In genomic region chr7:155800741-155801267, GRCh38 we compare ENCODE assay signal across 1 cellular context.
TF ChIP-seq lines count a peak whose summit lies in the region.

No MANE protein-coding gene starts in this region.

TF ChIP-seq in HepG2, 621 proteins besides CTCF, POLR2A, EP300 and RAD21 (continued from another document and continues in another):
- TF ChIP-seq ZBTB10 (CRISPR knock-in tag; IDR thresholded peaks at IDR 0.05; ENCODE audit: borderline replicate concordance) = no peak
- no peak for TF ChIP-seq GTF2F1 (IDR thresholded peaks at IDR 0.05; ENCODE audit: low read length)
- no peak for TF ChIP-seq ZNF737 (CRISPR knock-in tag; IDR thresholded peaks at IDR 0.05; ENCODE audit: borderline replicate concordance)
- no peak for TF ChIP-seq ZNF430 (CRISPR knock-in tag; IDR thresholded peaks at IDR 0.05)
- TF ChIP-seq KDM5A (IDR thresholded peaks at IDR 0.05; ENCODE audit: borderline replicate concordance, low read length) = no peak
- TF ChIP-seq ZNF549 (CRISPR knock-in tag; IDR thresholded peaks at IDR 0.05) = no peak
- TF ChIP-seq SRSF1 (optimal IDR thresholded peaks at IDR 0.05; ENCODE audit: low read depth, low read length) = no peak
- no peak for TF ChIP-seq RARG (CRISPR knock-in tag; IDR thresholded peaks at IDR 0.05; ENCODE audit: low read depth)
- no peak for TF ChIP-seq ZNF543 (CRISPR knock-in tag; IDR thresholded peaks at IDR 0.05)
- TF ChIP-seq MIER3 (CRISPR knock-in tag; IDR thresholded peaks at IDR 0.05; ENCODE audit: borderline replicate concordance) = peak; percentile 41; the same call in 1 of the 2 replicates
- TF ChIP-seq TSC22D2 (CRISPR knock-in tag; IDR thresholded peaks at IDR 0.05; ENCODE audit: borderline replicate concordance) = no peak
- no peak for TF ChIP-seq MTA3 (CRISPR knock-in tag; IDR thresholded peaks at IDR 0.05)
- TF ChIP-seq HDAC6 (IDR thresholded peaks at IDR 0.05; ENCODE audit: low read depth, low read length) = no peak
- no peak for TF ChIP-seq EZH2 (conservative IDR thresholded peaks at IDR 0.05; ENCODE audit: low read depth, low read length)
- TF ChIP-seq GLI4 (CRISPR knock-in tag; IDR thresholded peaks at IDR 0.05; ENCODE audit: borderline replicate concordance) = no peak
- TF ChIP-seq ZBTB7B (CRISPR knock-in tag; IDR thresholded peaks at IDR 0.05) = 0 out of 2 replicates have a peak, but pooled peaks have one; percentile 44
- no peak for TF ChIP-seq ZNF704 (CRISPR knock-in tag; IDR thresholded peaks at IDR 0.05; ENCODE audit: borderline replicate concordance)
- TF ChIP-seq DRAP1 (CRISPR knock-in tag; IDR thresholded peaks at IDR 0.05) = no peak
- TF ChIP-seq MZF1 (CRISPR knock-in tag; IDR thresholded peaks at IDR 0.05; ENCODE audit: borderline replicate concordance) = no peak
- no peak for TF ChIP-seq ZNF205 (CRISPR knock-in tag; IDR thresholded peaks at IDR 0.05)
- no peak for TF ChIP-seq ZNF160 (CRISPR knock-in tag; IDR thresholded peaks at IDR 0.05)
- no peak for TF ChIP-seq HNRNPUL1 (IDR thresholded peaks at IDR 0.05; ENCODE audit: low read depth, low read length)
- TF ChIP-seq ZNF788 (CRISPR knock-in tag; IDR thresholded peaks at IDR 0.05; ENCODE audit: borderline replicate concordance) = 0 out of 2 replicates have a peak, but pooled peaks have one; percentile 38
- TF ChIP-seq SUZ12 (IDR thresholded peaks at IDR 0.05; ENCODE audit: low read depth, low read length) = no peak
- TF ChIP-seq ZKSCAN8 (CRISPR knock-in tag; IDR thresholded peaks at IDR 0.05; ENCODE audit: borderline replicate concordance) = 0 out of 2 replicates have a peak, but pooled peaks have one; percentile 29
- TF ChIP-seq AKAP8 (CRISPR knock-in tag; IDR thresholded peaks at IDR 0.05) = no peak
- no peak for TF ChIP-seq ZBTB49 (CRISPR knock-in tag; IDR thresholded peaks at IDR 0.05; ENCODE audit: borderline replicate concordance)
- TF ChIP-seq PHF5A (CRISPR knock-in tag; IDR thresholded peaks at IDR 0.05; ENCODE audit: low read depth, unreplicated experiment) = no peak
- TF ChIP-seq ZNF143 (CRISPR knock-in tag; IDR thresholded peaks at IDR 0.05) = no peak
- no peak for TF ChIP-seq ZZZ3 (CRISPR knock-in tag; IDR thresholded peaks at IDR 0.05; ENCODE audit: borderline replicate concordance)
- no peak for TF ChIP-seq TBL1XR1 (IDR thresholded peaks at IDR 0.05; ENCODE audit: borderline replicate concordance, low read length, partially characterized antibody)
- no peak for TF ChIP-seq PAWR (CRISPR knock-in tag; IDR thresholded peaks at IDR 0.05; ENCODE audit: borderline replicate concordance)
- no peak for TF ChIP-seq FOXA1 (IDR thresholded peaks at IDR 0.05)
- no peak for TF ChIP-seq FOXA1 (CRISPR knock-in tag; IDR thresholded peaks at IDR 0.05)
- TF ChIP-seq ZNF776 (CRISPR knock-in tag; IDR thresholded peaks at IDR 0.05) = no peak
- no peak for TF ChIP-seq ZNF441 (CRISPR knock-in tag; IDR thresholded peaks at IDR 0.05; ENCODE audit: borderline replicate concordance)
- no peak for TF ChIP-seq ZNF124 (CRISPR knock-in tag; IDR thresholded peaks at IDR 0.05)
- no peak for TF ChIP-seq MLX (CRISPR knock-in tag; IDR thresholded peaks at IDR 0.05)
- TF ChIP-seq CREB3 (CRISPR knock-in tag; IDR thresholded peaks at IDR 0.05) = no peak
- TF ChIP-seq RXRB (CRISPR knock-in tag; IDR thresholded peaks at IDR 0.05; ENCODE audit: borderline replicate concordance) = peak; percentile 25; the same call in 1 of the 2 replicates
- TF ChIP-seq HMGXB4 (CRISPR knock-in tag; IDR thresholded peaks at IDR 0.05; ENCODE audit: borderline replicate concordance in 1 of 2, low read depth in 1 of 2) = 0 out of 4 replicates have a peak, but pooled peaks of 1 of the 2 experiments have one; percentile 45
- no peak for TF ChIP-seq ZNF230 (CRISPR knock-in tag; IDR thresholded peaks at IDR 0.05)
- TF ChIP-seq BCL3 (CRISPR knock-in tag; IDR thresholded peaks at IDR 0.05) = no peak
- no peak for TF ChIP-seq ELF4 (CRISPR knock-in tag; IDR thresholded peaks at IDR 0.05; ENCODE audit: borderline replicate concordance)
- no peak for TF ChIP-seq FOXM1 (CRISPR knock-in tag; IDR thresholded peaks at IDR 0.05)
- no peak for TF ChIP-seq IRF9 (CRISPR knock-in tag; IDR thresholded peaks at IDR 0.05; ENCODE audit: borderline replicate concordance)
- no peak for TF ChIP-seq CAMTA2 (CRISPR knock-in tag; IDR thresholded peaks at IDR 0.05; ENCODE audit: borderline replicate concordance)
- no peak for TF ChIP-seq ZFP36L1 (CRISPR knock-in tag; IDR thresholded peaks at IDR 0.05)
- TF ChIP-seq SMAD9 (CRISPR knock-in tag; IDR thresholded peaks at IDR 0.05) = no peak
- TF ChIP-seq ZNF362 (CRISPR knock-in tag; IDR thresholded peaks at IDR 0.05; ENCODE audit: borderline replicate concordance) = no peak
- TF ChIP-seq NCOA1 (CRISPR knock-in tag; IDR thresholded peaks at IDR 0.05) = no peak
- TF ChIP-seq MLXIP (CRISPR knock-in tag; IDR thresholded peaks at IDR 0.05; ENCODE audit: borderline replicate concordance) = no peak
